18 cellular contexts compared by ENCODE assay signal in genomic region chrX:154570361-154570760, GRCh38. TPM values are rescaled to one million over a fixed set of nuclear protein-coding genes. Genes with fewer than 3 reads are reported as not detected.
"Had no signal": no experiment of that assay in that cellular context is flagged by ENCODE, and none has a peak within 500 bp of the region (broad histone marks: within the 10 kb centered on the region; RNA-seq: fewer than 3 reads in every experiment).

No MANE protein-coding gene starts in this region.

RNA-seq across cellular contexts. Expression of gene CTAG1A, which starts 14.6 kb away (rescaled TPM):
- total RNA-seq: kidney epithelial cell, left ventricle myocardium inferior, lower leg skin, lung, mesothelial cell of epicardium, mononuclear cell, natural killer cell, occipital lobe, osteocyte, posterior vena cava, psoas muscle, skeletal muscle tissue, smooth muscle cell, temporal lobe, tibial nerve, ureter, uterus had no signal
- polyA plus RNA-seq: lung, psoas muscle, smooth muscle cell had no signal

RNA-seq across cellular contexts. Expression of gene CTAG1B, which starts 48.7 kb away (rescaled TPM):
- total RNA-seq: kidney epithelial cell, left ventricle myocardium inferior, lower leg skin, lung, mesothelial cell of epicardium, mononuclear cell, natural killer cell, occipital lobe, osteocyte, posterior vena cava, psoas muscle, skeletal muscle tissue, smooth muscle cell, temporal lobe, tibial nerve, ureter had no signal
- polyA plus RNA-seq: lung, psoas muscle, smooth muscle cell, thymus had no signal
